ENCODE assay signal across 2 cellular contexts in genomic region chr2:182916417-182916816, GRCh38.
TF ChIP-seq lines count a peak whose summit lies in the region.

No MANE protein-coding gene starts in this region.

TF ChIP-seq in A549, 52 proteins besides CTCF, POLR2A, EP300 and RAD21 (continued from another document):
- TF ChIP-seq, protein P1, sequence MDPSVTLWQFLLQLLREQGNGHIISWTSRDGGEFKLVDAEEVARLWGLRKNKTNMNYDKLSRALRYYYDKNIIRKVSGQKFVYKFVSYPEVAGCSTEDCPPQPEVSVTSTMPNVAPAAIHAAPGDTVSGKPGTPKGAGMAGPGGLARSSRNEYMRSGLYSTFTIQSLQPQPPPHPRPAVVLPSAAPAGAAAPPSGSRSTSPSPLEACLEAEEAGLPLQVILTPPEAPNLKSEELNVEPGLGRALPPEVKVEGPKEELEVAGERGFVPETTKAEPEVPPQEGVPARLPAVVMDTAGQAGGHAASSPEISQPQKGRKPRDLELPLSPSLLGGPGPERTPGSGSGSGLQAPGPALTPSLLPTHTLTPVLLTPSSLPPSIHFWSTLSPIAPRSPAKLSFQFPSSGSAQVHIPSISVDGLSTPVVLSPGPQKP (IDR thresholded peaks at IDR 0.05; ENCODE audit: low read depth, low read length) = no peak
- TF ChIP-seq JUN (IDR thresholded peaks at IDR 0.05) (no peak), BHLHE40 (IDR thresholded peaks at IDR 0.05; ENCODE audit: low read depth, low read length) (no peak), POLR2AphosphoS2 (conservative IDR thresholded peaks at IDR 0.05; ENCODE audit: low read length) (no peak), CHD4 (IDR thresholded peaks at IDR 0.05; ENCODE audit: borderline replicate concordance) (no peak), HEYL (CRISPR knock-in tag; IDR thresholded peaks at IDR 0.05) (no peak), GATA3 (IDR thresholded peaks at IDR 0.05; ENCODE audit: borderline replicate concordance) (no peak), NPAS2 (CRISPR knock-in tag; IDR thresholded peaks at IDR 0.05; ENCODE audit: borderline replicate concordance) (no peak), RFX5 (IDR thresholded peaks at IDR 0.05) (no peak)
- TF ChIP-seq, protein P2, sequence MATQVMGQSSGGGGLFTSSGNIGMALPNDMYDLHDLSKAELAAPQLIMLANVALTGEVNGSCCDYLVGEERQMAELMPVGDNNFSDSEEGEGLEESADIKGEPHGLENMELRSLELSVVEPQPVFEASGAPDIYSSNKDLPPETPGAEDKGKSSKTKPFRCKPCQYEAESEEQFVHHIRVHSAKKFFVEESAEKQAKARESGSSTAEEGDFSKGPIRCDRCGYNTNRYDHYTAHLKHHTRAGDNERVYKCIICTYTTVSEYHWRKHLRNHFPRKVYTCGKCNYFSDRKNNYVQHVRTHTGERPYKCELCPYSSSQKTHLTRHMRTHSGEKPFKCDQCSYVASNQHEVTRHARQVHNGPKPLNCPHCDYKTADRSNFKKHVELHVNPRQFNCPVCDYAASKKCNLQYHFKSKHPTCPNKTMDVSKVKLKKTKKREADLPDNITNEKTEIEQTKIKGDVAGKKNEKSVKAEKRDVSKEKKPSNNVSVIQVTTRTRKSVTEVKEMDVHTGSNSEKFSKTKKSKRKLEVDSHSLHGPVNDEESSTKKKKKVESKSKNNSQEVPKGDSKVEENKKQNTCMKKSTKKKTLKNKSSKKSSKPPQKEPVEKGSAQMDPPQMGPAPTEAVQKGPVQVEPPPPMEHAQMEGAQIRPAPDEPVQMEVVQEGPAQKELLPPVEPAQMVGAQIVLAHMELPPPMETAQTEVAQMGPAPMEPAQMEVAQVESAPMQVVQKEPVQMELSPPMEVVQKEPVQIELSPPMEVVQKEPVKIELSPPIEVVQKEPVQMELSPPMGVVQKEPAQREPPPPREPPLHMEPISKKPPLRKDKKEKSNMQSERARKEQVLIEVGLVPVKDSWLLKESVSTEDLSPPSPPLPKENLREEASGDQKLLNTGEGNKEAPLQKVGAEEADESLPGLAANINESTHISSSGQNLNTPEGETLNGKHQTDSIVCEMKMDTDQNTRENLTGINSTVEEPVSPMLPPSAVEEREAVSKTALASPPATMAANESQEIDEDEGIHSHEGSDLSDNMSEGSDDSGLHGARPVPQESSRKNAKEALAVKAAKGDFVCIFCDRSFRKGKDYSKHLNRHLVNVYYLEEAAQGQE (IDR thresholded peaks at IDR 0.05) = no peak

TF ChIP-seq in IMR-90, 13 proteins besides CTCF, POLR2A, EP300 and RAD21 (continued from another document):
- TF ChIP-seq USF2 (IDR thresholded peaks at IDR 0.05; ENCODE audit: low read depth, low read length) (no peak), RCOR1 (IDR thresholded peaks at IDR 0.05; ENCODE audit: insufficient replicate concordance, low read length) (no peak), NFE2L2 (IDR thresholded peaks at IDR 0.05; ENCODE audit: low read depth, low read length) (no peak), CHD1 (IDR thresholded peaks at IDR 0.05; ENCODE audit: low read depth, low read length) (no peak), FOS (IDR thresholded peaks at IDR 0.05; ENCODE audit: low read depth, low read length) (no peak), CEBPB (IDR thresholded peaks at IDR 0.05; ENCODE audit: low read depth, low read length) (no peak), MXI1 (IDR thresholded peaks at IDR 0.05; ENCODE audit: borderline replicate concordance, low read depth, low read length) (no peak), RFX5 (IDR thresholded peaks at IDR 0.05; ENCODE audit: low read depth, low read length) (no peak), MAZ (IDR thresholded peaks at IDR 0.05; ENCODE audit: borderline replicate concordance, low read depth, low read length) (no peak)
- TF ChIP-seq, protein P1 (IDR thresholded peaks at IDR 0.05; ENCODE audit: borderline replicate concordance, low read depth, low read length) = no peak
